In genomic region chr1:32741417-32742131, GRCh38 we compare ENCODE assay signal across 8 cellular contexts. TPM values are rescaled to one million over a fixed set of nuclear protein-coding genes. Genes with fewer than 3 reads are reported as not detected.
A peak's percentile ranks its signal among the peaks of the same experiment; 100 is the strongest.
DNase-seq lines count a peak whose midpoint lies in the region; ATAC-seq and TF ChIP-seq lines count a peak whose summit lies in the region.

No MANE protein-coding gene starts in this region.

- H3K79me2 ChIP-seq in PC-9 (ENCODE audit: low read depth), result peaks cover 57% of the 10 kb centered on the region

- no peaks in the 10 kb centered on the region for H3K27me3 ChIP-seq in PC-9 (ENCODE audit: insufficient read depth, low read depth)

- POLR2A ChIA-PET in PC-9 (lab: Charles Lee; ENCODE audit: unreplicated experiment), result no interaction called here

- H3K4me3 ChIP-seq in PC-9, result peak overlapping the region; percentile 70

- CTCF ChIA-PET in PC-9 (lab: Charles Lee), result no interaction called here

- no peak for ATAC-seq in HG02763 (IDR thresholded peaks at IDR 0.05; ENCODE audit: unreplicated experiment)

- no TSS peak for BruUV-seq in PC-9 (replicated peaks; lab: Mats Ljungman, UMichigan)

- peaks cover 46% of the 10 kb centered on the region for H3K4me1 ChIP-seq in PC-9 (replicated peaks; ENCODE audit: insufficient read depth)

- peak; percentile 39 for DNase-seq in NCI-H345 (lab: John Stamatoyannopoulos, UW)
- no peak for DNase-seq in NCI-H345 treated with DMSO at 0.1 percent for 48 hours (lab: John Stamatoyannopoulos, UW; ENCODE audit: unreplicated experiment)
- DNase-seq in PC-9, result no peak
- DNase-seq in epidermal melanocyte (ENCODE audit: insufficient read length, low spot score), result peak; percentile 65
- DNase-seq in myocyte (ENCODE audit: low read depth), result peak; percentile 32
- DNase-seq in G401 (ENCODE audit: low spot score), result no peak
- DNase-seq in GOT3 (lab: John Stamatoyannopoulos, UW), result no peak

- H4K20me1 ChIP-seq in PC-9 (ENCODE audit: insufficient read depth), result peaks cover 17% of the 10 kb centered on the region; the same call in 1 of the 2 replicates

- H3K9me2 ChIP-seq in PC-9 (ENCODE audit: insufficient read depth), result no peaks in the 10 kb centered on the region

- no peaks in the 10 kb centered on the region for H3K9me3 ChIP-seq in PC-9 (ENCODE audit: insufficient read depth, low read depth)

- in situ Hi-C loops in G401 (cut with HindIII; ENCODE audit: low sequenced_read_pairs), result no loop called here

- peak overlapping the region; percentile 98 for H3K4me2 ChIP-seq in PC-9

- peak overlapping the region; percentile 84 for H3K27ac ChIP-seq in PC-9

- peaks cover 3% of the 10 kb centered on the region; the same call in 1 of the 2 replicates for H3K36me3 ChIP-seq in PC-9 (ENCODE audit: low read depth)

- no peak; the same call in 1 of the 2 replicates for TF ChIP-seq CTCF in PC-9 (conservative IDR thresholded peaks at IDR 0.05)

- H2AFZ ChIP-seq in PC-9, result peak overlapping the region; percentile 85

- peaks cover 33% of the 10 kb centered on the region; the same call in 1 of the 2 replicates for H3F3A ChIP-seq in PC-9 (ENCODE audit: insufficient read depth, low read depth)

- intact Hi-C loops in PC-9 (cut with micrococcal nuclease; ENCODE audit: unreplicated experiment), result loop anchor here (1.0 to 2.0 kb wide), 3 partner anchors 19 to 32 kb away; no protein-coding TSS in a partner anchor

RNA-seq across cellular contexts. Expression of gene SYNC, which starts 39.0 kb away (rescaled TPM):
- total RNA-seq in PC-9 (2021), result 2.1 and 2.8 TPM in 2 replicates
- 131 and 152 TPM in 2 replicates for total RNA-seq in myocyte
- polyA plus RNA-seq in myocyte (2012), result 54.8 TPM
- 6.5 and 7.9 TPM in 2 replicates for total RNA-seq in G401 (2014; rRNA removed; shearing (Covaris generic))

Comparison
In these comparisons a context has a peak if more than half of its experiments do, and no peak if none do; other contexts are left out.
1. DNase-seq: peak in NCI-H345 (single experiment), epidermal melanocyte (single experiment) and myocyte (single experiment); none in NCI-H345 treated with DMSO at 0.1 percent for 48 hours (single experiment), PC-9 (0 of 2), G401 (single experiment) and GOT3 (single experiment).
2. RNA of gene SYNC, which starts 39.0 kb away (total RNA-seq): 131 to 152 TPM in myocyte; 6.5 to 7.9 TPM in G401 and 2.1 to 2.8 TPM in PC-9; every median in the first group is over 10 times any median in the second.